In the genomic region with DNA sequence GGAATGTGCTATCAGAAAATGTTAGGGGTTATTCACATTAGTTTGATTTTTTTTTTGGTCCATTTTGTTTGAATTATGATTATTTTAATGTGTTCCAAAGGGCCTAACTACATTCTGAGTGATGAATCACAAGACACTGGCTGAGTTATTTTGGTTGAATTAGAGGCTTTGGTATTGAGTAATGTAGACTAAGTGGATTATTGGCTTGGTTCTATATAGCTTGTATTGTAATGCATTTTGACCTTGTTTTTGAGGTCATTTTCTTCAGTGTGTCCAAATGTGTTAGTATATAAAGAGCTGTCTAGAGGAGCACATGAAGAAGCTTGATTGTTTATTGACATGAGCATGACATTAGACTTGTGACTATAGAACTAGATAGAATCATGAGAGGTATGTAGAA, we compare ENCODE assay signal across 19 cellular contexts. TPM values are rescaled to one million over a fixed set of nuclear protein-coding genes. Genes with fewer than 3 reads are reported as not detected.
DNase-seq lines count a peak whose midpoint lies in the region; ATAC-seq and TF ChIP-seq lines count a peak whose summit lies in the region.
"Had no signal": no experiment of that assay in that cellular context is flagged by ENCODE, and none has a peak within 500 bp of the region (broad histone marks: within the 10 kb centered on the region; RNA-seq: fewer than 3 reads in every experiment).

No MANE protein-coding gene starts in this region.

- TF ChIP-seq EP300 in stomach (IDR thresholded peaks at IDR 0.05), result no peak

- H3K36me3 ChIP-seq in Karpas-422 (ENCODE audit: insufficient read depth, low read length) (peaks cover 29% of the 10 kb centered on the region; the same call in 1 of the 2 replicates), stomach (peaks cover 0 to 8% (median 0%) of the 10 kb centered on the region in 4 donors)

- H3K4me3 Mint-ChIP-seq in CD4-positive, alpha-beta T cell, result peak overlapping the region; percentile 48
- H3K4me3 Mint-ChIP-seq in mesothelial cell of epicardium, result peak overlapping the region; percentile 4

- no peak overlapping the region for H3K4me3 ChIP-seq in Karpas-422 (ENCODE audit: low read length)
- H3K4me3 ChIP-seq in stomach, result no peak overlapping the region
- H3K4me3 ChIP-seq: heart left ventricle had no signal

- POLR2A ChIA-PET in CD4-positive, alpha-beta T cell (lab: Charles Lee), result no interaction called here

- TF ChIP-seq CTCF in CD4-positive, alpha-beta T cell (IDR thresholded peaks at IDR 0.05), result no peak
- no peak for TF ChIP-seq CTCF in mesothelial cell of epicardium (IDR thresholded peaks at IDR 0.05; ENCODE audit: unreplicated experiment)
- no peak for TF ChIP-seq CTCF in stomach (IDR thresholded peaks at IDR 0.05)

- no peak for ATAC-seq in CD4-positive, alpha-beta T cell (ENCODE audit: poor library complexity)
- no peak for ATAC-seq in HG03025 (IDR thresholded peaks at IDR 0.05; ENCODE audit: low FRiP score, unreplicated experiment)
- no peak for ATAC-seq in GM21529 (IDR thresholded peaks at IDR 0.05; ENCODE audit: unreplicated experiment)
- ATAC-seq: heart left ventricle, T-cell had no signal

- no peak overlapping the region for H3K27ac ChIP-seq in CD4-positive, alpha-beta T cell (ENCODE audit: low read depth, low read length)
- H3K27ac ChIP-seq in Karpas-422 (ENCODE audit: low read length) (no peak overlapping the region), stomach (no peak overlapping the region)
- H3K27ac ChIP-seq: heart left ventricle, spleen had no signal

- no peak overlapping the region for H3K27ac Mint-ChIP-seq in CD4-positive, alpha-beta T cell
- H3K27ac Mint-ChIP-seq in mesothelial cell of epicardium, result peak overlapping the region; percentile 26
- H3K27ac Mint-ChIP-seq: T-cell had no signal

- H3K4me2 ChIP-seq in Karpas-422 (ENCODE audit: low read depth, low read length, poor library complexity, severe bottlenecking), result peak overlapping the region; percentile 27

- H3K4me1 ChIP-seq in Karpas-422 (ENCODE audit: low read length), result peaks cover 45% of the 10 kb centered on the region
- H3K4me1 ChIP-seq in stomach, result peaks cover 12 to 73% (median 43%) of the 10 kb centered on the region in 4 donors

- H2AFZ ChIP-seq in Karpas-422 (ENCODE audit: low read length), result no peak overlapping the region

- CTCF ChIA-PET in CD4-positive, alpha-beta T cell (lab: Charles Lee), result no interaction called here

- no peaks in the 10 kb centered on the region for H3K27me3 ChIP-seq in CD4-positive, alpha-beta T cell (ENCODE audit: control insufficient read depth, insufficient read depth, low read length)
- H3K27me3 ChIP-seq in Karpas-422 (ENCODE audit: low read length) (no peaks in the 10 kb centered on the region), stomach (no peaks in the 10 kb centered on the region)
- H3K27me3 ChIP-seq: heart left ventricle, spleen had no signal

- no peaks in the 10 kb centered on the region for H3K9me2 ChIP-seq in Karpas-422 (replicated peaks; ENCODE audit: insufficient read depth, low read length)

- H3K4me1 Mint-ChIP-seq in CD4-positive, alpha-beta T cell (ENCODE audit: low read depth), result peaks cover 59% of the 10 kb centered on the region
- H3K4me1 Mint-ChIP-seq in mesothelial cell of epicardium, result peaks cover 43% of the 10 kb centered on the region

- peaks cover 83% of the 10 kb centered on the region for H3K79me2 ChIP-seq in Karpas-422 (ENCODE audit: low read length)

- peaks cover 41% of the 10 kb centered on the region for H3K36me3 Mint-ChIP-seq in CD4-positive, alpha-beta T cell (ENCODE audit: low read depth)
- peaks cover 8% of the 10 kb centered on the region for H3K36me3 Mint-ChIP-seq in mesothelial cell of epicardium

- H3K9ac ChIP-seq in Karpas-422 (ENCODE audit: low read length), result no peak overlapping the region

- no peaks in the 10 kb centered on the region for H3K9me3 ChIP-seq in CD4-positive, alpha-beta T cell (ENCODE audit: control insufficient read depth, low read length)
- H3K9me3 ChIP-seq in Karpas-422 (ENCODE audit: low read length), result no peaks in the 10 kb centered on the region
- H3K9me3 ChIP-seq in stomach, result no peaks in the 10 kb centered on the region
- H3K9me3 ChIP-seq: HAP-1, heart left ventricle, spleen had no signal

- H4K20me1 ChIP-seq in Karpas-422 (ENCODE audit: insufficient read depth, low read depth, low read length), result peaks cover 6% of the 10 kb centered on the region; the same call in 1 of the 2 replicates

- TF ChIP-seq POLR2A in stomach (IDR thresholded peaks at IDR 0.05), result no peak

- no peak for DNase-seq in CD4-positive, alpha-beta T cell
- DNase-seq in Karpas-422 (no peak), amniotic epithelial cell (ENCODE audit: low read depth) (peak; percentile 31), mesothelial cell of epicardium (ENCODE audit: low spot score in 2 of 2, unreplicated experiment in 2 of 2) (no peak), epidermal melanocyte (ENCODE audit: insufficient read length, low spot score) (no peak), stomach (no peak)
- DNase-seq: activated naive CD4-positive, alpha-beta T cell treated with Interleukin-2 at 50 U/mL for 16 hours; AML-193; caudate nucleus; DMS153; heart left ventricle; NCI-H1694 treated with DMSO at 0.1 percent for 48 hours; NCI-H446; spleen; stimulated activated naive CD4-positive, alpha-beta T cell treated with Interleukin-2 at 50 U/mL for 16 hours; T-cell had no signal

- H3K9me3 Mint-ChIP-seq in CD4-positive, alpha-beta T cell, result no peaks in the 10 kb centered on the region
- no peaks in the 10 kb centered on the region for H3K9me3 Mint-ChIP-seq in mesothelial cell of epicardium
- H3K9me3 Mint-ChIP-seq: T-cell had no signal

- intact Hi-C loops in CD4-positive, alpha-beta T cell (cut with DNase I, micrococcal nuclease), result loop anchor here in 1 of 2 experiments (10.0 kb wide), 1 partner anchor 1314 kb away; a partner anchor contains a TSS
- intact Hi-C loops in stomach (cut with DNase I; ENCODE audit: low total_unique reads), result no loop called here

- no peaks in the 10 kb centered on the region for H3K27me3 Mint-ChIP-seq in CD4-positive, alpha-beta T cell
- H3K27me3 Mint-ChIP-seq in mesothelial cell of epicardium (ENCODE audit: low read depth), result no peaks in the 10 kb centered on the region
- H3K27me3 Mint-ChIP-seq: T-cell had no signal

RNA-seq across cellular contexts. Expression of a gene that starts 3.4 kb away (rescaled TPM):
- 10 to 100 TPM; 56.2 to 58.7 TPM for total RNA-seq in CD4-positive, alpha-beta T cell
- 10.0 and 14.7 TPM in 2 replicates for total RNA-seq in Karpas-422 (2014; rRNA removed; shearing (Covaris generic); ENCODE audit: low replicate concordance)
- total RNA-seq in mesothelial cell of epicardium (50.9 to 57.3 TPM (median 56.0 TPM) in 3 replicates), stomach (10 to 100 TPM in 4 of 5 donors, 1 to 10 TPM in 1; 5.3 to 44.2 (median 30.8) TPM)
- 10 to 100 TPM in 1 of 3 donors, 1 to 10 TPM in 2; 9.2 to 12.2 (median 9.7) TPM for polyA plus RNA-seq in stomach
